Comparison of ENCODE assay signal across 22 cellular contexts in genomic region chr2:20818820-20819219, GRCh38. TPM values are rescaled to one million over a fixed set of nuclear protein-coding genes. Genes with fewer than 3 reads are reported as not detected.
DNase-seq lines count a peak whose midpoint lies in the region; ATAC-seq and TF ChIP-seq lines count a peak whose summit lies in the region.
"Had no signal": no experiment of that assay in that cellular context is flagged by ENCODE, and none has a peak within 500 bp of the region (broad histone marks: within the 10 kb centered on the region; RNA-seq: fewer than 3 reads in every experiment).

No MANE protein-coding gene starts in this region.

- TF ChIP-seq CTCF in mesothelial cell of epicardium (IDR thresholded peaks at IDR 0.05; ENCODE audit: unreplicated experiment): no peak

- H3K9me3 Mint-ChIP-seq in activated CD4-positive, alpha-beta T cell treated with anti-CD3 and anti-CD28 coated beads, Interleukin-2, amount 10 ng/mL, durations not matched to agents 24 days and 14 days: no peaks in the 10 kb centered on the region
- no peaks in the 10 kb centered on the region for H3K9me3 Mint-ChIP-seq in activated T-helper 17 cell treated with anti-CD3 and anti-CD28 coated beads, Interleukin-2, amount 50 U/mL, for 72 hours
- H3K9me3 Mint-ChIP-seq in mesothelial cell of epicardium: peaks cover 17% of the 10 kb centered on the region
- H3K9me3 Mint-ChIP-seq: dendritic cell treated with granulocyte-macrophage colony-stimulating factor and Interleukin-4, amounts not matched to agents 40 ng/mL and 50 ng/mL, for 4 days; naive thymus-derived CD8-positive, alpha-beta T cell had no signal

- peaks cover 19% of the 10 kb centered on the region for H3K4me1 Mint-ChIP-seq in activated CD4-positive, alpha-beta T cell treated with anti-CD3 and anti-CD28 coated beads, Interleukin-2, amount 10 ng/mL, durations not matched to agents 24 days and 14 days
- peaks cover 24% of the 10 kb centered on the region for H3K4me1 Mint-ChIP-seq in activated T-helper 17 cell treated with anti-CD3 and anti-CD28 coated beads, Interleukin-2, amount 50 U/mL, for 72 hours
- peaks cover 8% of the 10 kb centered on the region for H3K4me1 Mint-ChIP-seq in mesothelial cell of epicardium

- peak overlapping the region; percentile 43 for H3K4me3 Mint-ChIP-seq in activated CD4-positive, alpha-beta T cell treated with anti-CD3 and anti-CD28 coated beads, Interleukin-2, amount 10 ng/mL, durations not matched to agents 24 days and 14 days
- peak overlapping the region; percentile 57 for H3K4me3 Mint-ChIP-seq in activated T-helper 17 cell treated with anti-CD3 and anti-CD28 coated beads, Interleukin-2, amount 50 U/mL, for 72 hours
- H3K4me3 Mint-ChIP-seq in mesothelial cell of epicardium: no peak overlapping the region
- H3K4me3 Mint-ChIP-seq: dendritic cell treated with granulocyte-macrophage colony-stimulating factor and Interleukin-4, amounts not matched to agents 40 ng/mL and 50 ng/mL, for 4 days had no signal

- H3K27ac Mint-ChIP-seq in activated CD4-positive, alpha-beta T cell treated with anti-CD3 and anti-CD28 coated beads, Interleukin-2, amount 10 ng/mL, durations not matched to agents 24 days and 14 days: peak overlapping the region; percentile 39
- H3K27ac Mint-ChIP-seq in activated T-helper 17 cell treated with anti-CD3 and anti-CD28 coated beads, Interleukin-2, amount 50 U/mL, for 72 hours: peak overlapping the region; percentile 87
- H3K27ac Mint-ChIP-seq in mesothelial cell of epicardium: no peak overlapping the region
- H3K27ac Mint-ChIP-seq: dendritic cell treated with granulocyte-macrophage colony-stimulating factor and Interleukin-4, amounts not matched to agents 40 ng/mL and 50 ng/mL, for 4 days had no signal

- intact Hi-C loops in activated CD4-positive, alpha-beta T cell treated with anti-CD3 and anti-CD28 coated beads, Interleukin-2, amount 10 ng/mL, durations not matched to agents 24 days and 14 days (cut with micrococcal nuclease): loop anchor here (1.0 to 10.0 kb wide), 3 partner anchors 49 to 917 kb away; partner anchors contain the start of genes PUM2 and TTC32

- no peaks in the 10 kb centered on the region for H3K27me3 Mint-ChIP-seq in activated CD4-positive, alpha-beta T cell treated with anti-CD3 and anti-CD28 coated beads, Interleukin-2, amount 10 ng/mL, durations not matched to agents 24 days and 14 days
- no peaks in the 10 kb centered on the region for H3K27me3 Mint-ChIP-seq in activated T-helper 17 cell treated with anti-CD3 and anti-CD28 coated beads, Interleukin-2, amount 50 U/mL, for 72 hours
- H3K27me3 Mint-ChIP-seq in mesothelial cell of epicardium (ENCODE audit: low read depth): no peaks in the 10 kb centered on the region
- H3K27me3 Mint-ChIP-seq: dendritic cell treated with granulocyte-macrophage colony-stimulating factor and Interleukin-4, amounts not matched to agents 40 ng/mL and 50 ng/mL, for 4 days had no signal

- peaks cover 9% of the 10 kb centered on the region for H3K36me3 Mint-ChIP-seq in activated CD4-positive, alpha-beta T cell treated with anti-CD3 and anti-CD28 coated beads, Interleukin-2, amount 10 ng/mL, durations not matched to agents 24 days and 14 days (ENCODE audit: low read depth)
- H3K36me3 Mint-ChIP-seq in activated T-helper 17 cell treated with anti-CD3 and anti-CD28 coated beads, Interleukin-2, amount 50 U/mL, for 72 hours (ENCODE audit: low read depth): peaks cover 26% of the 10 kb centered on the region
- H3K36me3 Mint-ChIP-seq in mesothelial cell of epicardium: peaks cover 12% of the 10 kb centered on the region

- ATAC-seq in GM19351 (IDR thresholded peaks at IDR 0.05; ENCODE audit: unreplicated experiment): peak; percentile 16
- peak; percentile 81 for ATAC-seq in activated T-helper 17 cell treated with anti-CD3 and anti-CD28 coated beads, Interleukin-2, amount 50 U/mL, for 72 hours (replicated peaks)
- ATAC-seq: naive thymus-derived CD8-positive, alpha-beta T cell had no signal

- DNase-seq in activated CD4-positive, alpha-beta T cell treated with anti-CD3 and anti-CD28 coated beads, Interleukin-2, amount 10 ng/mL, durations not matched to agents 24 days and 14 days: no peak
- no peak for DNase-seq in activated CD4-positive, alpha-beta T cell treated with anti-CD3 and anti-CD28 coated beads, Interleukin-2, amount 50 U/mL, for 48 hours
- peak; percentile 17 to 36 for DNase-seq in AML-193 (lab: John Stamatoyannopoulos, UW)
- no peak for DNase-seq in 8988T
- no peak for DNase-seq in mesothelial cell of epicardium (ENCODE audit: low spot score in 2 of 2, unreplicated experiment in 2 of 2)
- no peak for DNase-seq in kidney tubule cell (ENCODE audit: low spot score)
- DNase-seq: HCEC 1CT; hypothalamus; Kasumi-1; left ventricle myocardium inferior; naive thymus-derived CD8-positive, alpha-beta T cell; NCI-H1092; NCI-H1930; NCI-H526 treated with DMSO at 0.1 percent for 48 hours; retina; small intestine; stimulated activated CD4-positive, alpha-beta T cell treated with anti-CD3 and anti-CD28 coated beads, Interleukin-2, amount 100 ng/mL, for 24 hours; testis; WERI-Rb-1 had no signal

RNA-seq across cellular contexts. Expression of gene LDAH, which starts 4.1 kb away (rescaled TPM):
- total RNA-seq in activated CD4-positive, alpha-beta T cell treated with anti-CD3 and anti-CD28 coated beads, Interleukin-2, amount 10 ng/mL, durations not matched to agents 24 days and 14 days: 31.6 and 37.7 TPM in 2 replicates
- 10 to 100 TPM; 29.4 to 32.5 TPM for total RNA-seq in activated T-helper 17 cell treated with anti-CD3 and anti-CD28 coated beads, Interleukin-2, amount 50 U/mL, for 72 hours
- 22.6 to 28.9 TPM (median 27.4 TPM) in 3 replicates for total RNA-seq in mesothelial cell of epicardium

Comparison
In these comparisons a context has a peak if more than half of its experiments do, and no peak if none do; other contexts are left out.
1. DNase-seq: peak in AML-193 (2 of 2); none in activated CD4-positive, alpha-beta T cell treated with anti-CD3 and anti-CD28 coated beads, Interleukin-2, amount 10 ng/mL, durations not matched to agents 24 days and 14 days (single experiment), activated CD4-positive, alpha-beta T cell treated with anti-CD3 and anti-CD28 coated beads, Interleukin-2, amount 50 U/mL, for 48 hours (0 of 2), 8988T (single experiment), mesothelial cell of epicardium (0 of 2) and kidney tubule cell (single experiment).